ENCODE assay signal across 8 cellular contexts in the genomic region with DNA sequence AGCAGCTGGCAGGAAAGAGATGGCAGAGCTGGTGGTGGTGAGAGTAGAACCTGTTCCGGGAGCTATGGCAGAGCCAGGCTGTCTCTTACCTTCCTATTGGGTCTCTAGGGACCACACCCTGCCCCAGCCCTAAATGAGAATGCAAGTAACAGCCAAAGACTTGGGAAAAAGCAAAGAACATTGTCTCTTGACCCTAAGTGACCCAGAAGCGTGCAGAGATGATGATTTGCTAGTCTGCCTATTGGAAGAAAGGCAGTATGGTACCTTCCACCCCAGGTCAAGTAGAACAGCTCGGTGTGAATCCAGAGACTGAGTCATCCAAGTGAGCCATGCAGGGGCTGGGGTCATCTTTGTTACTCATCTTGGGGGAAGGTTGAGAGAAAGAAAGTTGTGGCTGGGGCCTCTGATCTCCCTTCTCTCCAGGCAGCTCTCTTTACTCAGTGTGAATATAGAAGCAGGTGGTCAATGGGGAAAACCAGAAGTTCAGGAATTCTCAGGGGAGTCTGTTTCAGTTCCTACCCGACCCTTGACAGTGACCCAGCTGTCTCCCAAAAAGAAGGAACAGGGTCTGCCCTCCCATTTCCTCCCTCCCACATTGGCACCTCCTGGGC. TPM values are rescaled to one million over a fixed set of nuclear protein-coding genes. Genes with fewer than 3 reads are reported as not detected.
DNase-seq lines count a peak whose midpoint lies in the region; ATAC-seq, FAIRE-seq and TF ChIP-seq lines count a peak whose summit lies in the region.

No MANE protein-coding gene starts in this region.

- CTCF ChIA-PET in HepG2 (lab: Yijun Ruan, JAX; ENCODE audit: low intra/inter-chr PET ratio, low total read pairs) = no interaction called here
- CTCF ChIA-PET in activated CD8-positive, alpha-beta T cell treated with anti-CD3 and anti-CD28 coated beads, Interleukin-2, amount 10 ng/mL, durations not matched to agents 7 days and 5 days (lab: Charles Lee) = interaction anchor here (0.9 to 6.8 kb wide), 7 partner anchors 12 to 1974 kb away, joined by 3 to 43 read pairs (median 6); partner anchors contain the start of gene CD63

- TF ChIP-seq EP300 in HepG2 (IDR thresholded peaks at IDR 0.05; ENCODE audit: low read depth in 2 of 2, low read length in 2 of 2) = no peak
- TF ChIP-seq EP300 in HepG2 (CRISPR knock-in tag; IDR thresholded peaks at IDR 0.05; ENCODE audit: borderline replicate concordance) = no peak

- ATAC-seq in HepG2 (no peak), right lobe of liver (no peak), GM18861 (IDR thresholded peaks at IDR 0.05; ENCODE audit: unreplicated experiment) (no peak)
- ATAC-seq in activated CD8-positive, alpha-beta T cell treated with anti-CD3 and anti-CD28 coated beads, Interleukin-2, amount 10 ng/mL, durations not matched to agents 7 days and 5 days = no peak
- ATAC-seq in stimulated activated naive B cell treated with anti-CD40 and anti-IgM and Interleukin-4, amounts not matched to agents 10 μg/mL and 1 μg/mL and 100 μg/mL, for 72 hours (replicated peaks) = peak in 1 of 2 donors; percentile 8

- no peak for TF ChIP-seq RAD21 in HepG2 (CRISPR knock-in tag; IDR thresholded peaks at IDR 0.05)

- no peaks in the 10 kb centered on the region for H3K79me2 ChIP-seq in HepG2 (ENCODE audit: insufficient read depth, low read length)

- peaks cover 62% of the 10 kb centered on the region for H3K4me1 Mint-ChIP-seq in activated CD8-positive, alpha-beta T cell treated with anti-CD3 and anti-CD28 coated beads, Interleukin-2, amount 10 ng/mL, durations not matched to agents 7 days and 5 days (ENCODE audit: low read depth)
- H3K4me1 Mint-ChIP-seq in stimulated activated naive B cell treated with anti-CD40 and anti-IgM and Interleukin-4, amounts not matched to agents 10 μg/mL and 1 μg/mL and 100 μg/mL, for 72 hours = peaks cover 24 to 43% of the 10 kb centered on the region in 2 donors

- in situ Hi-C loops in HepG2 (cut with HindIII; ENCODE audit: extremely low pct_ligation_motif_present, low pct_unique_long_range_greater_than_20kb) = no loop called here

- no peak overlapping the region for H2AFZ ChIP-seq in HepG2 (ENCODE audit: low read length)

- H3K4me3 ChIP-seq in HepG2 (replicated peaks in 1 of 3; ENCODE audit: insufficient read depth in 1 of 3, low read depth in 2 of 3, low read length in 3 of 3) = peak overlapping the region; percentile 16 to 84 (median 77); a peak in 4 of 6 replicates
- peak overlapping the region in 1 of 3 donors; percentile 76 for H3K4me3 ChIP-seq in right lobe of liver
- peak overlapping the region; percentile 90 for H3K4me3 ChIP-seq in iPS-15b (ENCODE audit: low read depth, low read length)

- TF ChIP-seq POLR2A in HepG2 (IDR thresholded peaks at IDR 0.05; ENCODE audit: insufficient read depth in 1 of 2, low read depth in 2 of 2, low read length in 2 of 2) (no peak), right lobe of liver (IDR thresholded peaks at IDR 0.05) (no peak)

- no peak overlapping the region for H3K27ac ChIP-seq in HepG2 (ENCODE audit: extremely low read length, insufficient read depth, low read length)
- H3K27ac ChIP-seq in right lobe of liver = no peak overlapping the region

- intact Hi-C loops in HepG2 (cut with micrococcal nuclease; ENCODE audit: unreplicated experiment) = no loop called here
- intact Hi-C loops in right lobe of liver (cut with DNase I) = no loop called here

- H3K36me3 ChIP-seq in HepG2 (replicated peaks in 1 of 2; ENCODE audit: control insufficient read depth in 1 of 2, insufficient read depth in 2 of 2, low read length in 2 of 2) (no peaks in the 10 kb centered on the region; a peak in 1 of 5 replicates), right lobe of liver (no peaks in the 10 kb centered on the region), iPS-15b (ENCODE audit: control insufficient read depth, insufficient read depth, low read length) (no peaks in the 10 kb centered on the region)

- TF ChIP-seq CTCF in HepG2 (CRISPR knock-in tag; IDR thresholded peaks at IDR 0.05) (no peak), right lobe of liver (IDR thresholded peaks at IDR 0.05) (no peak)

- peaks cover 9% of the 10 kb centered on the region for H3K27me3 Mint-ChIP-seq in activated CD8-positive, alpha-beta T cell treated with anti-CD3 and anti-CD28 coated beads, Interleukin-2, amount 10 ng/mL, durations not matched to agents 7 days and 5 days (ENCODE audit: low read depth)
- H3K27me3 Mint-ChIP-seq in stimulated activated naive B cell treated with anti-CD40 and anti-IgM and Interleukin-4, amounts not matched to agents 10 μg/mL and 1 μg/mL and 100 μg/mL, for 72 hours = no peaks in the 10 kb centered on the region

- 0 out of 2 replicates have a peak overlapping the region, but pooled peaks have one; percentile 12 for H3K9ac ChIP-seq in HepG2 (ENCODE audit: insufficient read depth, low read depth, low read length)
- no peak overlapping the region for H3K9ac ChIP-seq in iPS-15b (ENCODE audit: low read depth, low read length)

- no peaks in the 10 kb centered on the region for H4K20me1 ChIP-seq in HepG2 (ENCODE audit: insufficient read depth, low read length)

- no peak for DNase-seq in HepG2 (ENCODE audit: low spot score)
- DNase-seq in right lobe of liver = no peak
- no peak for DNase-seq in activated CD8-positive, alpha-beta T cell treated with anti-CD3 and anti-CD28 coated beads, Interleukin-2, amount 10 ng/mL, durations not matched to agents 7 days and 5 days
- DNase-seq in stimulated activated naive B cell treated with anti-CD40 and anti-IgM and Interleukin-4, amounts not matched to agents 10 μg/mL and 1 μg/mL and 100 μg/mL, for 72 hours = no peak
- DNase-seq in NCI-H146 (lab: John Stamatoyannopoulos, UW) = no peak
- DNase-seq in pons (ENCODE audit: low spot score) = no peak

- no peak for FAIRE-seq in HepG2 (lab: Jason Lieb, UNC)

- BruUV-seq in HepG2 (replicated peaks; lab: Mats Ljungman, UMichigan) = no TSS peak

- H3K27ac Mint-ChIP-seq in activated CD8-positive, alpha-beta T cell treated with anti-CD3 and anti-CD28 coated beads, Interleukin-2, amount 10 ng/mL, durations not matched to agents 7 days and 5 days = peak overlapping the region; percentile 96
- H3K27ac Mint-ChIP-seq in stimulated activated naive B cell treated with anti-CD40 and anti-IgM and Interleukin-4, amounts not matched to agents 10 μg/mL and 1 μg/mL and 100 μg/mL, for 72 hours = peak overlapping the region; percentile 98

- H3K9me3 Mint-ChIP-seq in activated CD8-positive, alpha-beta T cell treated with anti-CD3 and anti-CD28 coated beads, Interleukin-2, amount 10 ng/mL, durations not matched to agents 7 days and 5 days (ENCODE audit: insufficient read depth) = no peaks in the 10 kb centered on the region
- no peaks in the 10 kb centered on the region for H3K9me3 Mint-ChIP-seq in stimulated activated naive B cell treated with anti-CD40 and anti-IgM and Interleukin-4, amounts not matched to agents 10 μg/mL and 1 μg/mL and 100 μg/mL, for 72 hours

- peak overlapping the region; percentile 97 for H3K4me3 Mint-ChIP-seq in activated CD8-positive, alpha-beta T cell treated with anti-CD3 and anti-CD28 coated beads, Interleukin-2, amount 10 ng/mL, durations not matched to agents 7 days and 5 days
- H3K4me3 Mint-ChIP-seq in stimulated activated naive B cell treated with anti-CD40 and anti-IgM and Interleukin-4, amounts not matched to agents 10 μg/mL and 1 μg/mL and 100 μg/mL, for 72 hours = peak overlapping the region; percentile 93 to 95

- H3K9me3 ChIP-seq in HepG2 (ENCODE audit: low read length) (no peaks in the 10 kb centered on the region), right lobe of liver (no peaks in the 10 kb centered on the region), iPS-15b (ENCODE audit: control insufficient read depth, insufficient read depth, low read length) (no peaks in the 10 kb centered on the region)

- H3K4me1 ChIP-seq in HepG2 (ENCODE audit: insufficient read depth, low read length) = peaks cover 63% of the 10 kb centered on the region
- H3K4me1 ChIP-seq in right lobe of liver = peaks cover 0 to 56% (median 14%) of the 10 kb centered on the region in 4 donors
- peaks cover 17% of the 10 kb centered on the region for H3K4me1 ChIP-seq in iPS-15b (ENCODE audit: control insufficient read depth, insufficient read depth, low read length)

- POLR2A ChIA-PET in HepG2 (lab: Yijun Ruan, JAX) = interaction anchor here (1.2 to 4.5 kb wide), 2 partner anchors 12 to 36 kb away, joined by 4 to 38 read pairs; partner anchors contain the start of gene CD63
- POLR2A ChIA-PET in activated CD8-positive, alpha-beta T cell treated with anti-CD3 and anti-CD28 coated beads, Interleukin-2, amount 10 ng/mL, durations not matched to agents 7 days and 5 days (lab: Charles Lee) = interaction anchor here (2.0 to 3.3 kb wide), 2 partner anchors 12 to 20 kb away, joined by 10 to 28 read pairs; partner anchors contain the start of gene CD63

- 85% methylated on average over 4 of the region's 4 CpGs for WGBS in HepG2 (ENCODE audit: low lambda C conversion rate)
- 83% methylated on average over 3 of the region's 4 CpGs for WGBS in right lobe of liver (ENCODE audit: insufficient coverage, low coverage, low lambda C conversion rate, missing lambda C conversion rate)

- 0 out of 5 replicates have a peak, but pooled peaks cover 0 to 4% of the 10 kb centered on the region in 2 experiments for H3K27me3 ChIP-seq in HepG2 (ENCODE audit: control insufficient read depth in 1 of 2, insufficient read depth in 2 of 2, low read length in 2 of 2)
- no peaks in the 10 kb centered on the region for H3K27me3 ChIP-seq in right lobe of liver
- no peaks in the 10 kb centered on the region for H3K27me3 ChIP-seq in iPS-15b (ENCODE audit: control insufficient read depth, insufficient read depth, low read length)

- H3K4me2 ChIP-seq in HepG2 (ENCODE audit: low read depth, low read length) = peak overlapping the region; percentile 72

- H3K36me3 Mint-ChIP-seq in activated CD8-positive, alpha-beta T cell treated with anti-CD3 and anti-CD28 coated beads, Interleukin-2, amount 10 ng/mL, durations not matched to agents 7 days and 5 days (ENCODE audit: low read depth) = peaks cover 19% of the 10 kb centered on the region
- peaks cover 4 to 14% of the 10 kb centered on the region in 2 donors for H3K36me3 Mint-ChIP-seq in stimulated activated naive B cell treated with anti-CD40 and anti-IgM and Interleukin-4, amounts not matched to agents 10 μg/mL and 1 μg/mL and 100 μg/mL, for 72 hours

RNA-seq across cellular contexts. Expression of gene BLOC1S1, which starts 1.7 kb away (rescaled TPM):
- 95.3 and 99.7 TPM in 2 replicates for total RNA-seq in HepG2 (2016; rRNA removed; fragmentation: Illumina TruSeq; extraction: Trizol)
- 118 and 144 TPM in 2 replicates for total RNA-seq in HepG2 (2016; cell fraction: cytosol; rRNA removed; fragmentation: Illumina TruSeq; extraction: Trizol; ENCODE audit: low read depth)
- total RNA-seq in HepG2 (2016; cell fraction: insoluble cytoplasmic fraction; rRNA removed; fragmentation: Illumina TruSeq; extraction: Trizol) = 97.9 and 110 TPM in 2 replicates
- 102 and 108 TPM in 2 replicates for total RNA-seq in HepG2 (2016; cell fraction: membrane; rRNA removed; fragmentation: Illumina TruSeq; extraction: Trizol)
- total RNA-seq in HepG2 (2016; cell fraction: nucleus; rRNA removed; fragmentation: Illumina TruSeq; extraction: Trizol) = 34.2 and 48.7 TPM in 2 replicates
- polyA plus RNA-seq in HepG2 (2011; rRNA removed) = 50.5 and 55.1 TPM in 2 replicates
- 74.9 and 112 TPM in 2 replicates for polyA plus RNA-seq in HepG2 (2011; cell fraction: cytosol; rRNA removed)
- 22.5 and 27.2 TPM in 2 replicates for polyA plus RNA-seq in HepG2 (2011; cell fraction: nucleus; rRNA removed)
- polyA plus RNA-seq in HepG2 (2012) = 34.8 and 38.2 TPM in 2 replicates
- 149 and 162 TPM in 2 replicates for polyA plus RNA-seq in HepG2 (2016; cell fraction: cytosol; fragmentation: Illumina TruSeq; extraction: Trizol; ENCODE audit: low read depth)
- 107 and 112 TPM in 2 replicates for polyA plus RNA-seq in HepG2 (2016; cell fraction: insoluble cytoplasmic fraction; fragmentation: Illumina TruSeq; extraction: Trizol; ENCODE audit: low read depth)
- 91.5 and 100 TPM in 2 replicates for polyA plus RNA-seq in HepG2 (2016; cell fraction: membrane; fragmentation: Illumina TruSeq; extraction: Trizol; ENCODE audit: low read depth)
- polyA plus RNA-seq in HepG2 (2016; cell fraction: nucleus; fragmentation: Illumina TruSeq; extraction: Trizol; ENCODE audit: insufficient read depth, low read depth) = 64.2 and 67.2 TPM in 2 replicates
- 21.9 and 89.7 TPM in 2 replicates for polyA minus RNA-seq in HepG2 (2011; rRNA and poly(A)+ RNA removed; ENCODE audit: low replicate concordance)
- 6.7 and 11.0 TPM in 2 replicates for polyA minus RNA-seq in HepG2 (2011; cell fraction: cytosol; rRNA and poly(A)+ RNA removed)
- 7.8 and 8.2 TPM in 2 replicates for polyA minus RNA-seq in HepG2 (2011; cell fraction: nucleus; rRNA and poly(A)+ RNA removed)
- 100 to 1,000 TPM in 3 of 6 experiments, 10 to 100 TPM in 3; 81.8 to 175 (median 99.0) TPM for total RNA-seq in right lobe of liver
- 100 to 1,000 TPM; 156 to 158 TPM for total RNA-seq in activated CD8-positive, alpha-beta T cell treated with anti-CD3 and anti-CD28 coated beads, Interleukin-2, amount 10 ng/mL, durations not matched to agents 7 days and 5 days

RNA-seq across cellular contexts. Expression of gene RDH5, which starts 2.7 kb away (rescaled TPM):
- total RNA-seq in HepG2 (2016; rRNA removed; fragmentation: Illumina TruSeq; extraction: Trizol) = 1.0 and 2.6 TPM in 2 replicates
- 1.2 and 1.5 TPM in 2 replicates for total RNA-seq in HepG2 (2016; cell fraction: cytosol; rRNA removed; fragmentation: Illumina TruSeq; extraction: Trizol; ENCODE audit: low read depth)
- 1.2 and 2.6 TPM in 2 replicates for total RNA-seq in HepG2 (2016; cell fraction: insoluble cytoplasmic fraction; rRNA removed; fragmentation: Illumina TruSeq; extraction: Trizol)
- total RNA-seq in HepG2 (2016; cell fraction: membrane; rRNA removed; fragmentation: Illumina TruSeq; extraction: Trizol) = 1.3 and 1.5 TPM in 2 replicates
- 4.5 and 6.2 TPM in 2 replicates for total RNA-seq in HepG2 (2016; cell fraction: nucleus; rRNA removed; fragmentation: Illumina TruSeq; extraction: Trizol)
- polyA plus RNA-seq in HepG2 (2011; rRNA removed) = 5.7 TPM in 2 replicates
- polyA plus RNA-seq in HepG2 (2011; cell fraction: cytosol; rRNA removed) = 2.4 and 3.4 TPM in 2 replicates
- polyA plus RNA-seq in HepG2 (2011; cell fraction: nucleus; rRNA removed) = 17.8 and 19.4 TPM in 2 replicates
- 3.3 and 4.2 TPM in 2 replicates for polyA plus RNA-seq in HepG2 (2012)
- 0.41 and 0.84 TPM in 2 replicates for polyA plus RNA-seq in HepG2 (2016; cell fraction: cytosol; fragmentation: Illumina TruSeq; extraction: Trizol; ENCODE audit: low read depth)
- 0.71 and 0.91 TPM in 2 replicates for polyA plus RNA-seq in HepG2 (2016; cell fraction: insoluble cytoplasmic fraction; fragmentation: Illumina TruSeq; extraction: Trizol; ENCODE audit: low read depth)
- polyA plus RNA-seq in HepG2 (2016; cell fraction: membrane; fragmentation: Illumina TruSeq; extraction: Trizol; ENCODE audit: low read depth) = 1.0 and 1.1 TPM in 2 replicates
- 9.3 and 11.2 TPM in 2 replicates for polyA plus RNA-seq in HepG2 (2016; cell fraction: nucleus; fragmentation: Illumina TruSeq; extraction: Trizol; ENCODE audit: insufficient read depth, low read depth)
- 4.1 and 8.8 TPM in 2 replicates for polyA minus RNA-seq in HepG2 (2011; rRNA and poly(A)+ RNA removed; ENCODE audit: low replicate concordance)
- 0.53 and 0.79 TPM in 2 replicates for polyA minus RNA-seq in HepG2 (2011; cell fraction: cytosol; rRNA and poly(A)+ RNA removed)
- polyA minus RNA-seq in HepG2 (2011; cell fraction: nucleus; rRNA and poly(A)+ RNA removed) = 11.6 and 16.1 TPM in 2 replicates
- total RNA-seq in right lobe of liver = 10 to 100 TPM; 26.3 to 52.5 (median 43.0) TPM
- total RNA-seq in activated CD8-positive, alpha-beta T cell treated with anti-CD3 and anti-CD28 coated beads, Interleukin-2, amount 10 ng/mL, durations not matched to agents 7 days and 5 days = 10 to 100 TPM; 12.0 to 12.1 TPM

RNA-seq across cellular contexts. Expression of gene ITGA7, which starts 9.8 kb away (rescaled TPM):
- total RNA-seq in HepG2 (2016; rRNA removed; fragmentation: Illumina TruSeq; extraction: Trizol) (0.24 and 0.75 TPM in 2 replicates), right lobe of liver (10 to 100 TPM in 3 of 6 experiments, 1 to 10 TPM in 3; 3.1 to 20.1 (median 8.3) TPM)
- total RNA-seq in HepG2 (2016; cell fraction: cytosol; rRNA removed; fragmentation: Illumina TruSeq; extraction: Trizol; ENCODE audit: low read depth) = not detected in 2 replicates
- total RNA-seq in HepG2 (2016; cell fraction: insoluble cytoplasmic fraction; rRNA removed; fragmentation: Illumina TruSeq; extraction: Trizol) = 0.15 and 0.35 TPM in 2 replicates
- total RNA-seq in HepG2 (2016; cell fraction: membrane; rRNA removed; fragmentation: Illumina TruSeq; extraction: Trizol) = 0.03 and 0.14 TPM in 2 replicates
- 1.3 and 1.5 TPM in 2 replicates for total RNA-seq in HepG2 (2016; cell fraction: nucleus; rRNA removed; fragmentation: Illumina TruSeq; extraction: Trizol)
- 0.65 and 1.8 TPM in 2 replicates for polyA plus RNA-seq in HepG2 (2011; rRNA removed)
- polyA plus RNA-seq in HepG2 (2011; cell fraction: cytosol; rRNA removed) = 0.16 and 0.28 TPM in 2 replicates
- polyA plus RNA-seq in HepG2 (2011; cell fraction: nucleus; rRNA removed) = 12.1 and 12.6 TPM in 2 replicates
- polyA plus RNA-seq in HepG2 (2012) = 1.1 and 1.2 TPM in 2 replicates
- not detected in 2 replicates for polyA plus RNA-seq in HepG2 (2016; cell fraction: cytosol; fragmentation: Illumina TruSeq; extraction: Trizol; ENCODE audit: low read depth)
- polyA plus RNA-seq in HepG2 (2016; cell fraction: insoluble cytoplasmic fraction; fragmentation: Illumina TruSeq; extraction: Trizol; ENCODE audit: low read depth) = 0.28 TPM in 1 of 2 replicates, not detected in the other
- polyA plus RNA-seq in HepG2 (2016; cell fraction: membrane; fragmentation: Illumina TruSeq; extraction: Trizol; ENCODE audit: low read depth) = not detected in 2 replicates
- polyA plus RNA-seq in HepG2 (2016; cell fraction: nucleus; fragmentation: Illumina TruSeq; extraction: Trizol; ENCODE audit: insufficient read depth, low read depth) = 1.7 and 2.7 TPM in 2 replicates
- 1.4 and 1.9 TPM in 2 replicates for polyA minus RNA-seq in HepG2 (2011; rRNA and poly(A)+ RNA removed; ENCODE audit: low replicate concordance)
- not detected in 2 replicates for polyA minus RNA-seq in HepG2 (2011; cell fraction: cytosol; rRNA and poly(A)+ RNA removed)
- polyA minus RNA-seq in HepG2 (2011; cell fraction: nucleus; rRNA and poly(A)+ RNA removed) = 2.2 and 3.1 TPM in 2 replicates
- total RNA-seq in activated CD8-positive, alpha-beta T cell treated with anti-CD3 and anti-CD28 coated beads, Interleukin-2, amount 10 ng/mL, durations not matched to agents 7 days and 5 days = 1 to 10 TPM; 2.0 to 4.2 TPM

RNA-seq across cellular contexts. Expression of gene CD63, which starts 11.3 kb away (rescaled TPM):
- 134 and 277 TPM in 2 replicates for total RNA-seq in HepG2 (2016; rRNA removed; fragmentation: Illumina TruSeq; extraction: Trizol)
- total RNA-seq in HepG2 (2016; cell fraction: cytosol; rRNA removed; fragmentation: Illumina TruSeq; extraction: Trizol; ENCODE audit: low read depth) = 129 and 132 TPM in 2 replicates
- 128 and 284 TPM in 2 replicates for total RNA-seq in HepG2 (2016; cell fraction: insoluble cytoplasmic fraction; rRNA removed; fragmentation: Illumina TruSeq; extraction: Trizol)
- 138 and 152 TPM in 2 replicates for total RNA-seq in HepG2 (2016; cell fraction: membrane; rRNA removed; fragmentation: Illumina TruSeq; extraction: Trizol)
- total RNA-seq in HepG2 (2016; cell fraction: nucleus; rRNA removed; fragmentation: Illumina TruSeq; extraction: Trizol) = 203 and 224 TPM in 2 replicates
- 211 and 234 TPM in 2 replicates for polyA plus RNA-seq in HepG2 (2011; rRNA removed)
- polyA plus RNA-seq in HepG2 (2011; cell fraction: cytosol; rRNA removed) = 424 and 444 TPM in 2 replicates
- 140 and 196 TPM in 2 replicates for polyA plus RNA-seq in HepG2 (2011; cell fraction: nucleus; rRNA removed)
- polyA plus RNA-seq in HepG2 (2012) = 226 and 283 TPM in 2 replicates
- polyA plus RNA-seq in HepG2 (2016; cell fraction: cytosol; fragmentation: Illumina TruSeq; extraction: Trizol; ENCODE audit: low read depth) = 186 and 213 TPM in 2 replicates
- polyA plus RNA-seq in HepG2 (2016; cell fraction: insoluble cytoplasmic fraction; fragmentation: Illumina TruSeq; extraction: Trizol; ENCODE audit: low read depth) = 153 and 161 TPM in 2 replicates
- polyA plus RNA-seq in HepG2 (2016; cell fraction: membrane; fragmentation: Illumina TruSeq; extraction: Trizol; ENCODE audit: low read depth) = 149 and 167 TPM in 2 replicates
- polyA plus RNA-seq in HepG2 (2016; cell fraction: nucleus; fragmentation: Illumina TruSeq; extraction: Trizol; ENCODE audit: insufficient read depth, low read depth) = 381 and 422 TPM in 2 replicates
- polyA minus RNA-seq in HepG2 (2011; rRNA and poly(A)+ RNA removed; ENCODE audit: low replicate concordance) = 159 and 211 TPM in 2 replicates
- polyA minus RNA-seq in HepG2 (2011; cell fraction: cytosol; rRNA and poly(A)+ RNA removed) = 94.7 and 99.2 TPM in 2 replicates
- 47.0 and 55.9 TPM in 2 replicates for polyA minus RNA-seq in HepG2 (2011; cell fraction: nucleus; rRNA and poly(A)+ RNA removed)
- total RNA-seq in right lobe of liver = 100 to 1,000 TPM; 213 to 556 (median 317) TPM
- total RNA-seq in activated CD8-positive, alpha-beta T cell treated with anti-CD3 and anti-CD28 coated beads, Interleukin-2, amount 10 ng/mL, durations not matched to agents 7 days and 5 days = 100 to 1,000 TPM; 203 to 206 TPM

RNA-seq across cellular contexts. Expression of gene GDF11, which starts 25.4 kb away (rescaled TPM):
- total RNA-seq in HepG2 (2016; rRNA removed; fragmentation: Illumina TruSeq; extraction: Trizol) (1.4 and 1.5 TPM in 2 replicates), right lobe of liver (under 1 TPM; 0.25 to 0.95 (median 0.54) TPM)
- 5.4 and 5.8 TPM in 2 replicates for total RNA-seq in HepG2 (2016; cell fraction: cytosol; rRNA removed; fragmentation: Illumina TruSeq; extraction: Trizol; ENCODE audit: low read depth)
- total RNA-seq in HepG2 (2016; cell fraction: insoluble cytoplasmic fraction; rRNA removed; fragmentation: Illumina TruSeq; extraction: Trizol) = 0.56 and 1.8 TPM in 2 replicates
- total RNA-seq in HepG2 (2016; cell fraction: membrane; rRNA removed; fragmentation: Illumina TruSeq; extraction: Trizol) = 6.1 and 6.4 TPM in 2 replicates
- total RNA-seq in HepG2 (2016; cell fraction: nucleus; rRNA removed; fragmentation: Illumina TruSeq; extraction: Trizol) = 0.53 and 1.2 TPM in 2 replicates
- 0.63 and 1.0 TPM in 2 replicates for polyA plus RNA-seq in HepG2 (2011; rRNA removed)
- 0.85 and 1.1 TPM in 2 replicates for polyA plus RNA-seq in HepG2 (2011; cell fraction: cytosol; rRNA removed)
- polyA plus RNA-seq in HepG2 (2011; cell fraction: nucleus; rRNA removed) = 0.83 and 1.1 TPM in 2 replicates
- 0.56 and 1.0 TPM in 2 replicates for polyA plus RNA-seq in HepG2 (2012)
- 14.3 and 14.9 TPM in 2 replicates for polyA plus RNA-seq in HepG2 (2016; cell fraction: cytosol; fragmentation: Illumina TruSeq; extraction: Trizol; ENCODE audit: low read depth)
- 2.1 and 3.0 TPM in 2 replicates for polyA plus RNA-seq in HepG2 (2016; cell fraction: insoluble cytoplasmic fraction; fragmentation: Illumina TruSeq; extraction: Trizol; ENCODE audit: low read depth)
- 11.3 and 12.5 TPM in 2 replicates for polyA plus RNA-seq in HepG2 (2016; cell fraction: membrane; fragmentation: Illumina TruSeq; extraction: Trizol; ENCODE audit: low read depth)
- polyA plus RNA-seq in HepG2 (2016; cell fraction: nucleus; fragmentation: Illumina TruSeq; extraction: Trizol; ENCODE audit: insufficient read depth, low read depth) = 2.0 and 2.7 TPM in 2 replicates
- 1.8 and 14.3 TPM in 2 replicates for polyA minus RNA-seq in HepG2 (2011; rRNA and poly(A)+ RNA removed; ENCODE audit: low replicate concordance)
- polyA minus RNA-seq in HepG2 (2011; cell fraction: cytosol; rRNA and poly(A)+ RNA removed) = 0.18 and 0.49 TPM in 2 replicates
- 0.90 and 0.99 TPM in 2 replicates for polyA minus RNA-seq in HepG2 (2011; cell fraction: nucleus; rRNA and poly(A)+ RNA removed)
- total RNA-seq in activated CD8-positive, alpha-beta T cell treated with anti-CD3 and anti-CD28 coated beads, Interleukin-2, amount 10 ng/mL, durations not matched to agents 7 days and 5 days = 10 to 100 TPM; 12.4 to 13.9 TPM
